ENCODE assay signal across 9 cellular contexts in genomic region chr11:1837171-1838076, GRCh38. TPM values are rescaled to one million over a fixed set of nuclear protein-coding genes. Genes with fewer than 3 reads are reported as not detected.
DNase-seq lines count a peak whose midpoint lies in the region; ATAC-seq and TF ChIP-seq lines count a peak whose summit lies in the region.
"Had no signal": no experiment of that assay in that cellular context is flagged by ENCODE, and none has a peak within 500 bp of the region (broad histone marks: within the 10 kb centered on the region; RNA-seq: fewer than 3 reads in every experiment).

No MANE protein-coding gene starts in this region.

- peak overlapping the region; percentile 48 for H3K4me2 ChIP-seq in smooth muscle cell

- peaks cover 21% of the 10 kb centered on the region for H3K4me1 ChIP-seq in RWPE2 (ENCODE audit: insufficient read depth, poor library complexity, severe bottlenecking)
- H3K4me1 ChIP-seq in smooth muscle cell (ENCODE audit: low read depth): peaks cover 16% of the 10 kb centered on the region

- H3K9me3 ChIP-seq in RWPE2 (ENCODE audit: severe bottlenecking): no peaks in the 10 kb centered on the region
- H3K9me3 ChIP-seq in smooth muscle cell (replicated peaks; ENCODE audit: low read depth): no peaks in the 10 kb centered on the region

- H3K36me3 ChIP-seq in RWPE2 (ENCODE audit: low read depth) (no peaks in the 10 kb centered on the region), smooth muscle cell (ENCODE audit: low read depth) (no peaks in the 10 kb centered on the region)

- H3K4me3 ChIP-seq in RWPE2 (ENCODE audit: severe bottlenecking) (no peak overlapping the region), smooth muscle cell (no peak overlapping the region)

- WGBS in smooth muscle cell (ENCODE audit: low lambda C conversion rate): 67% methylated on average over 38 of the region's 38 CpGs

- intact Hi-C loops in Right ventricle myocardium superior (cut with DNase I): loop anchor here (5.0 kb wide), 1 partner anchor 315 kb away; no protein-coding TSS in a partner anchor

- H2AFZ ChIP-seq in smooth muscle cell (ENCODE audit: low read depth): no peak overlapping the region

- TF ChIP-seq CTCF in RWPE2 (IDR thresholded peaks at IDR 0.05; ENCODE audit: poor library complexity, severe bottlenecking) (peak; percentile 87), smooth muscle cell (IDR thresholded peaks at IDR 0.05; ENCODE audit: borderline replicate concordance, insufficient read depth, poor library complexity, severe bottlenecking) (peak; percentile 87)

- no peaks in the 10 kb centered on the region for H3F3A ChIP-seq in smooth muscle cell (ENCODE audit: low read depth)

- DNase-seq in NCI-H748 (lab: John Stamatoyannopoulos, UW; ENCODE audit: unreplicated experiment) (peak; percentile 49), NCI-H748 treated with DMSO at 0.1 percent for 48 hours (lab: John Stamatoyannopoulos, UW) (no peak), RWPE2 (ENCODE audit: low spot score) (no peak), activated gamma-delta T cell (lab: John Stamatoyannopoulos, UW) (peak; percentile 37), Right ventricle myocardium superior (peak; percentile 82), smooth muscle cell (lab: John Stamatoyannopoulos, UW; ENCODE audit: unreplicated experiment) (peak; percentile 41)

- H4K20me1 ChIP-seq in smooth muscle cell (ENCODE audit: low read depth): no peaks in the 10 kb centered on the region

- H3K9ac ChIP-seq in smooth muscle cell (ENCODE audit: low read depth): no peak overlapping the region

- H3K27me3 ChIP-seq in RWPE2 (ENCODE audit: insufficient read depth, poor library complexity, severe bottlenecking) (no peaks in the 10 kb centered on the region), smooth muscle cell (ENCODE audit: low read depth) (no peaks in the 10 kb centered on the region)

- no peaks in the 10 kb centered on the region for H3K79me2 ChIP-seq in smooth muscle cell (ENCODE audit: low read depth)

- ATAC-seq in HG03095 (IDR thresholded peaks at IDR 0.05; ENCODE audit: unreplicated experiment): peak; percentile 47
- peak; percentile 13; the same call in 1 of the 3 replicates for ATAC-seq in RWPE2 (ENCODE audit: low read depth)
- peak; percentile 54 for ATAC-seq in Right ventricle myocardium superior (ENCODE audit: poor library complexity)
- no peak for ATAC-seq in GM18520 (IDR thresholded peaks at IDR 0.05; ENCODE audit: unreplicated experiment)

- H3K27ac ChIP-seq in RWPE2 (ENCODE audit: poor library complexity, severe bottlenecking): peak overlapping the region; percentile 96
- H3K27ac ChIP-seq in smooth muscle cell (ENCODE audit: low read depth): no peak overlapping the region

RNA-seq across cellular contexts. Expression of gene TNNI2, which starts 1.4 kb away (rescaled TPM):
- not detected for total RNA-seq in Right ventricle myocardium superior
- total RNA-seq in smooth muscle cell: 0.94 TPM in 1 of 2 replicates, not detected in the other
- polyA plus RNA-seq in smooth muscle cell: 0.74 and 1.2 TPM in 2 replicates

RNA-seq across cellular contexts. Expression of gene SYT8, which starts 2.6 kb away (rescaled TPM):
- not detected for total RNA-seq in Right ventricle myocardium superior
- total RNA-seq in smooth muscle cell: 0.13 TPM in 1 of 2 replicates, not detected in the other
- polyA plus RNA-seq in smooth muscle cell: 1.4 and 2.0 TPM in 2 replicates
- total RNA-seq: mononuclear cell had no signal

RNA-seq across cellular contexts. Expression of gene LSP1, which starts 15.5 kb away (rescaled TPM):
- total RNA-seq in Right ventricle myocardium superior: 23.0 TPM
- total RNA-seq in smooth muscle cell: 1.7 and 2.1 TPM in 2 replicates
- 8.7 and 13.7 TPM in 2 replicates for polyA plus RNA-seq in smooth muscle cell

RNA-seq across cellular contexts. Expression of gene PRR33, which starts 54.3 kb away (rescaled TPM):
- 5.8 TPM for total RNA-seq in Right ventricle myocardium superior
- total RNA-seq in smooth muscle cell: not detected in 2 replicates
- not detected in 2 replicates for polyA plus RNA-seq in smooth muscle cell
- total RNA-seq: mononuclear cell had no signal

Comparison
In these comparisons a context has a peak if more than half of its experiments do, and no peak if none do; other contexts are left out.
1. DNase-seq: peak in NCI-H748 (single experiment), activated gamma-delta T cell (single experiment), Right ventricle myocardium superior (single experiment) and smooth muscle cell (single experiment); none in NCI-H748 treated with DMSO at 0.1 percent for 48 hours (single experiment) and RWPE2 (single experiment).